ENCODE assay signal across 26 cellular contexts in genomic region chr6:36515844-36516243, GRCh38. TPM values are rescaled to one million over a fixed set of nuclear protein-coding genes. Genes with fewer than 3 reads are reported as not detected.
A peak's percentile ranks its signal among the peaks of the same experiment; 100 is the strongest.
DNase-seq lines count a peak whose midpoint lies in the region; ATAC-seq, FAIRE-seq and TF ChIP-seq lines count a peak whose summit lies in the region.
"Had no signal": no experiment of that assay in that cellular context is flagged by ENCODE, and none has a peak within 500 bp of the region (broad histone marks: within the 10 kb centered on the region; RNA-seq: fewer than 3 reads in every experiment).

No MANE protein-coding gene starts in this region.

- peaks cover 19% of the 10 kb centered on the region for H3K4me1 ChIP-seq in CD4-positive, CD25-positive, alpha-beta regulatory T cell (ENCODE audit: control insufficient read depth, insufficient read depth, low read length, poor library complexity, severe bottlenecking)
- H3K4me1 ChIP-seq in mucosa of rectum (ENCODE audit: control insufficient read depth in 2 of 2, insufficient read depth in 2 of 2, low read length in 2 of 2) = peaks cover 28 to 33% of the 10 kb centered on the region in 2 donors
- H3K4me1 ChIP-seq: parathyroid adenoma, right atrium auricular region had no signal

- H3K27me3 Mint-ChIP-seq in CD4-positive, CD25-positive, alpha-beta regulatory T cell = no peaks in the 10 kb centered on the region
- H3K27me3 Mint-ChIP-seq: dendritic cell treated with granulocyte-macrophage colony-stimulating factor and Interleukin-4, amounts not matched to agents 40 ng/mL and 50 ng/mL, for 4 days had no signal

- ATAC-seq in CD4-positive, CD25-positive, alpha-beta regulatory T cell (ENCODE audit: low read depth in 2 of 2) = no peak
- ATAC-seq in HG03521 (IDR thresholded peaks at IDR 0.05; ENCODE audit: unreplicated experiment) = no peak
- ATAC-seq in GM19395 (IDR thresholded peaks at IDR 0.05; ENCODE audit: unreplicated experiment) = no peak

- FAIRE-seq in bronchial epithelial cell (lab: Jason Lieb, UNC) = no peak
- FAIRE-seq: H54, islet of Langerhans had no signal

- peaks cover 85% of the 10 kb centered on the region for H3K36me3 ChIP-seq in CD4-positive, CD25-positive, alpha-beta regulatory T cell (ENCODE audit: control insufficient read depth, insufficient read depth, low read length)
- H3K36me3 ChIP-seq in bronchial epithelial cell (ENCODE audit: control insufficient read depth, insufficient read depth, low read length) (peaks cover 2% of the 10 kb centered on the region), mucosa of rectum (ENCODE audit: control insufficient read depth in 2 of 2, insufficient read depth in 2 of 2, low read length in 2 of 2) (peaks cover 28 to 47% of the 10 kb centered on the region in 2 donors)

- TF ChIP-seq CTCF in LNCaP clone FGC (IDR thresholded peaks at IDR 0.05; ENCODE audit: control insufficient read depth, extremely low read depth, insufficient read depth) = no peak
- no peak for TF ChIP-seq CTCF in bronchial epithelial cell (IDR thresholded peaks at IDR 0.05; ENCODE audit: insufficient read depth, low read length, severe bottlenecking)

- H3K4me3 Mint-ChIP-seq in CD4-positive, CD25-positive, alpha-beta regulatory T cell = no peak overlapping the region
- H3K4me3 Mint-ChIP-seq: dendritic cell treated with granulocyte-macrophage colony-stimulating factor and Interleukin-4, amounts not matched to agents 40 ng/mL and 50 ng/mL, for 4 days; nephron progenitor cell; T-helper 2 cell treated with Interferon-gamma antibody and Interleukin-4, amounts not matched to agents 5 μg/mL and 100 μg/mL, for 36 hours had no signal

- no peaks in the 10 kb centered on the region for H3K9me3 Mint-ChIP-seq in CD4-positive, CD25-positive, alpha-beta regulatory T cell
- H3K9me3 Mint-ChIP-seq: dendritic cell treated with granulocyte-macrophage colony-stimulating factor and Interleukin-4, amounts not matched to agents 40 ng/mL and 50 ng/mL, for 4 days; T-helper 2 cell treated with Interferon-gamma antibody and Interleukin-4, amounts not matched to agents 5 μg/mL and 100 μg/mL, for 36 hours had no signal

- no peaks in the 10 kb centered on the region for H3K27me3 ChIP-seq in CD4-positive, CD25-positive, alpha-beta regulatory T cell (ENCODE audit: control insufficient read depth, insufficient read depth, low read length)
- H3K27me3 ChIP-seq in bronchial epithelial cell (ENCODE audit: control insufficient read depth, insufficient read depth, low read length) = no peaks in the 10 kb centered on the region
- no peaks in the 10 kb centered on the region for H3K27me3 ChIP-seq in mucosa of rectum (ENCODE audit: control insufficient read depth in 2 of 2, insufficient read depth in 2 of 2, low read length in 2 of 2)
- H3K27me3 ChIP-seq: right atrium auricular region had no signal

- no peak overlapping the region for H3K4me3 ChIP-seq in CD4-positive, CD25-positive, alpha-beta regulatory T cell (ENCODE audit: low read depth, low read length)
- H3K4me3 ChIP-seq in LNCaP clone FGC (ENCODE audit: low read depth, low read length) = peak overlapping the region; percentile 10; the same call in 1 of the 2 replicates
- no peak overlapping the region for H3K4me3 ChIP-seq in bronchial epithelial cell (ENCODE audit: low read depth, low read length)
- H3K4me3 ChIP-seq in mucosa of rectum (ENCODE audit: low read length in 2 of 2) = no peak overlapping the region
- H3K4me3 ChIP-seq: left ventricle myocardium inferior, right atrium auricular region had no signal

- H3K9me3 ChIP-seq in CD4-positive, CD25-positive, alpha-beta regulatory T cell (ENCODE audit: control insufficient read depth in 2 of 2, low read length in 2 of 2) = no peaks in the 10 kb centered on the region
- H3K9me3 ChIP-seq in mucosa of rectum (ENCODE audit: control insufficient read depth in 2 of 2, low read length in 2 of 2) = no peaks in the 10 kb centered on the region
- H3K9me3 ChIP-seq: left ventricle myocardium inferior, right atrium auricular region had no signal

- H3K27ac Mint-ChIP-seq in CD4-positive, CD25-positive, alpha-beta regulatory T cell = peak overlapping the region in 2 of 3 donors; percentile 49 to 57
- H3K27ac Mint-ChIP-seq: dendritic cell treated with granulocyte-macrophage colony-stimulating factor and Interleukin-4, amounts not matched to agents 40 ng/mL and 50 ng/mL, for 4 days; nephron progenitor cell; T-helper 2 cell treated with Interferon-gamma antibody and Interleukin-4, amounts not matched to agents 5 μg/mL and 100 μg/mL, for 36 hours had no signal

- H3K27ac ChIP-seq in CD4-positive, CD25-positive, alpha-beta regulatory T cell (ENCODE audit: insufficient read depth, low read length, poor library complexity, severe bottlenecking) = no peak overlapping the region
- H3K27ac ChIP-seq in mucosa of rectum (ENCODE audit: low read depth in 2 of 2, low read length in 2 of 2) = peak overlapping the region; percentile 82 to 89
- H3K27ac ChIP-seq: left ventricle myocardium inferior, parathyroid adenoma, right atrium auricular region had no signal

- H3K36me3 Mint-ChIP-seq in CD4-positive, CD25-positive, alpha-beta regulatory T cell = peaks cover 48% of the 10 kb centered on the region

- no peak for DNase-seq in CD4-positive, CD25-positive, alpha-beta regulatory T cell
- DNase-seq in LNCaP clone FGC (ENCODE audit: low read depth) (peak; percentile 50), bronchial epithelial cell (ENCODE audit: low read depth) (peak; percentile 42), HuH-7.5 (ENCODE audit: low spot score) (no peak), NCI-H524 (lab: John Stamatoyannopoulos, UW) (no peak)
- DNase-seq: ACHN; activated CD4-positive, alpha-beta T cell treated with anti-CD3 and anti-CD28 coated beads for 48 hours; activated naive CD4-positive, alpha-beta T cell treated with anti-CD3 and anti-CD28 coated beads, Interleukin-2, amount 50 U/mL, for 16 hours; aorta; DND-41; left ventricle myocardium inferior; midbrain; NCI-H2081; nephron progenitor cell; Right ventricle myocardium superior; stimulated activated CD4-positive, alpha-beta T cell treated with anti-CD3 and anti-CD28 coated beads, Interleukin-2, amount 100 ng/mL, for 24 hours; trophoblast cell had no signal

- H3K4me1 Mint-ChIP-seq in CD4-positive, CD25-positive, alpha-beta regulatory T cell = peaks cover 30 to 56% (median 45%) of the 10 kb centered on the region in 4 donors
- H3K4me1 Mint-ChIP-seq: nephron progenitor cell had no signal

- H3K9ac ChIP-seq in mucosa of rectum (ENCODE audit: low read depth in 1 of 2, low read length in 2 of 2) = no peak overlapping the region
- H3K9ac ChIP-seq: parathyroid adenoma had no signal

RNA-seq across cellular contexts. Expression of gene STK38, which starts 31.4 kb away (rescaled TPM):
- 106 TPM for total RNA-seq in CD4-positive, CD25-positive, alpha-beta regulatory T cell
- polyA plus RNA-seq in CD4-positive, CD25-positive, alpha-beta regulatory T cell = 100 to 1,000 TPM in 3 of 4 donors, 10 to 100 TPM in 1; 92.8 to 126 (median 113) TPM
- total RNA-seq in bronchial epithelial cell = 13.7 and 19.6 TPM in 2 replicates

Comparison
In these comparisons a context has a peak if more than half of its experiments do, and no peak if none do; other contexts are left out.
1. DNase-seq: peak in LNCaP clone FGC (single experiment) and bronchial epithelial cell (single experiment); none in CD4-positive, CD25-positive, alpha-beta regulatory T cell (0 of 3), HuH-7.5 (single experiment) and NCI-H524 (0 of 2).